Comparison of ENCODE assay signal across 13 cellular contexts in genomic region chr3:158808697-158809096, GRCh38. TPM values are rescaled to one million over a fixed set of nuclear protein-coding genes. Genes with fewer than 3 reads are reported as not detected.
DNase-seq lines count a peak whose midpoint lies in the region; ATAC-seq, FAIRE-seq and TF ChIP-seq lines count a peak whose summit lies in the region.
"Had no signal": no experiment of that assay in that cellular context is flagged by ENCODE, and none has a peak within 500 bp of the region (broad histone marks: within the 10 kb centered on the region; RNA-seq: fewer than 3 reads in every experiment).

No MANE protein-coding gene starts in this region.

- H3K4me1 ChIP-seq in smooth muscle cell (ENCODE audit: low read depth) (no peaks in the 10 kb centered on the region), kidney (ENCODE audit: control insufficient read depth in 1 of 2, insufficient read depth in 1 of 2, low read depth in 1 of 2, low read length in 2 of 2) (no peaks in the 10 kb centered on the region)

- peak overlapping the region; percentile 84 for H3K27ac ChIP-seq in smooth muscle cell (ENCODE audit: low read depth)
- no peak overlapping the region for H3K27ac ChIP-seq in kidney (ENCODE audit: low read depth in 2 of 2, low read length in 2 of 2)

- ATAC-seq in GM21423 (IDR thresholded peaks at IDR 0.05; ENCODE audit: unreplicated experiment) (no peak), HG02852 (IDR thresholded peaks at IDR 0.05; ENCODE audit: unreplicated experiment) (no peak)

- H3K36me3 Mint-ChIP-seq in activated CD4-positive, alpha-beta T cell treated with anti-CD3 and anti-CD28 coated beads, Interleukin-2, amount 10 ng/mL, durations not matched to agents 24 days and 14 days (ENCODE audit: low read depth) = peaks cover 33% of the 10 kb centered on the region
- H3K36me3 Mint-ChIP-seq in chondrocyte (ENCODE audit: low read depth) = peaks cover 34% of the 10 kb centered on the region

- no peak overlapping the region for H3K4me3 Mint-ChIP-seq in activated CD4-positive, alpha-beta T cell treated with anti-CD3 and anti-CD28 coated beads, Interleukin-2, amount 10 ng/mL, durations not matched to agents 24 days and 14 days
- no peak overlapping the region for H3K4me3 Mint-ChIP-seq in chondrocyte (ENCODE audit: unreplicated experiment)
- H3K4me3 Mint-ChIP-seq: activated T-cell treated with anti-CD3 and anti-CD28 coated beads, Interleukin-2, amount 50 U/mL, for 4 hours had no signal

- no peaks in the 10 kb centered on the region for H3K9me3 Mint-ChIP-seq in activated CD4-positive, alpha-beta T cell treated with anti-CD3 and anti-CD28 coated beads, Interleukin-2, amount 10 ng/mL, durations not matched to agents 24 days and 14 days
- no peaks in the 10 kb centered on the region for H3K9me3 Mint-ChIP-seq in chondrocyte (ENCODE audit: low read depth)
- H3K9me3 Mint-ChIP-seq: activated T-cell treated with anti-CD3 and anti-CD28 coated beads, Interleukin-2, amount 50 U/mL, for 4 hours had no signal

- peak; percentile 37 for DNase-seq in activated CD4-positive, alpha-beta T cell treated with anti-CD3 and anti-CD28 coated beads for 48 hours
- no peak for DNase-seq in activated CD4-positive, alpha-beta T cell treated with anti-CD3 and anti-CD28 coated beads, Interleukin-2, amount 10 ng/mL, durations not matched to agents 24 days and 14 days
- DNase-seq in NOMO-1 treated with dmso at 0.1 percent for 144 hours (lab: John Stamatoyannopoulos, UW; ENCODE audit: unreplicated experiment) (peak; percentile 46), chondrocyte (ENCODE audit: low spot score) (no peak), smooth muscle cell (lab: John Stamatoyannopoulos, UW; ENCODE audit: unreplicated experiment) (no peak), kidney (no peak)
- DNase-seq: activated T-cell treated with anti-CD3 and anti-CD28 coated beads, Interleukin-2, amount 50 U/mL, for 4 hours; dorsolateral prefrontal cortex; NCI-H2081 had no signal

- no peak overlapping the region for H3K27ac Mint-ChIP-seq in activated CD4-positive, alpha-beta T cell treated with anti-CD3 and anti-CD28 coated beads, Interleukin-2, amount 10 ng/mL, durations not matched to agents 24 days and 14 days
- peak overlapping the region; percentile 45 for H3K27ac Mint-ChIP-seq in chondrocyte (ENCODE audit: unreplicated experiment)

- WGBS in smooth muscle cell (ENCODE audit: low lambda C conversion rate) = 44% methylated on average over 3 of the region's 3 CpGs

- no peaks in the 10 kb centered on the region for H4K20me1 ChIP-seq in smooth muscle cell (ENCODE audit: low read depth)

- intact Hi-C loops in activated CD4-positive, alpha-beta T cell treated with anti-CD3 and anti-CD28 coated beads, Interleukin-2, amount 10 ng/mL, durations not matched to agents 24 days and 14 days (cut with micrococcal nuclease) = no loop called here
- intact Hi-C loops in kidney (cut with DNase I) = no loop called here

- peak overlapping the region; percentile 49 for H3K9ac ChIP-seq in smooth muscle cell (ENCODE audit: low read depth)
- no peak overlapping the region for H3K9ac ChIP-seq in kidney (ENCODE audit: low read length in 2 of 2)

- peaks cover 27% of the 10 kb centered on the region for H3K4me1 Mint-ChIP-seq in activated CD4-positive, alpha-beta T cell treated with anti-CD3 and anti-CD28 coated beads, Interleukin-2, amount 10 ng/mL, durations not matched to agents 24 days and 14 days
- peaks cover 23% of the 10 kb centered on the region for H3K4me1 Mint-ChIP-seq in chondrocyte (ENCODE audit: low read depth)

- H3K4me3 ChIP-seq in smooth muscle cell (no peak overlapping the region), kidney (ENCODE audit: low read length in 2 of 2) (no peak overlapping the region)
- H3K4me3 ChIP-seq: dorsolateral prefrontal cortex had no signal

- no peaks in the 10 kb centered on the region for H3K27me3 Mint-ChIP-seq in activated CD4-positive, alpha-beta T cell treated with anti-CD3 and anti-CD28 coated beads, Interleukin-2, amount 10 ng/mL, durations not matched to agents 24 days and 14 days
- H3K27me3 Mint-ChIP-seq in chondrocyte (ENCODE audit: low read depth) = no peaks in the 10 kb centered on the region

- no peak for FAIRE-seq in kidney (lab: Jason Lieb, UNC)
- FAIRE-seq: A204.1, islet of Langerhans had no signal

- H3K27me3 ChIP-seq in smooth muscle cell (ENCODE audit: low read depth) = no peaks in the 10 kb centered on the region
- H3K27me3 ChIP-seq: dorsolateral prefrontal cortex had no signal

- TF ChIP-seq CTCF in chondrocyte (IDR thresholded peaks at IDR 0.05) = no peak
- TF ChIP-seq CTCF in smooth muscle cell (IDR thresholded peaks at IDR 0.05; ENCODE audit: borderline replicate concordance, insufficient read depth, poor library complexity, severe bottlenecking) = no peak
- TF ChIP-seq CTCF in kidney (IDR thresholded peaks at IDR 0.05; ENCODE audit: borderline replicate concordance, extremely low read depth, insufficient read depth) = no peak

- H3K36me3 ChIP-seq in smooth muscle cell (ENCODE audit: low read depth) (no peaks in the 10 kb centered on the region), kidney (ENCODE audit: control insufficient read depth in 1 of 2, insufficient read depth in 2 of 2, low read length in 2 of 2) (peaks cover 6 to 29% of the 10 kb centered on the region in 2 donors)

- H3K4me2 ChIP-seq in smooth muscle cell = peak overlapping the region; percentile 7

- no peaks in the 10 kb centered on the region for H3K79me2 ChIP-seq in smooth muscle cell (ENCODE audit: low read depth)

- H2AFZ ChIP-seq in smooth muscle cell (ENCODE audit: low read depth) = no peak overlapping the region

- H3K9me3 ChIP-seq in smooth muscle cell (replicated peaks; ENCODE audit: low read depth) = no peaks in the 10 kb centered on the region
- H3K9me3 ChIP-seq in kidney (ENCODE audit: control insufficient read depth in 1 of 2, low read length in 2 of 2) = no peaks in the 10 kb centered on the region

- H3F3A ChIP-seq in smooth muscle cell (ENCODE audit: low read depth) = no peaks in the 10 kb centered on the region

RNA-seq across cellular contexts. Expression of gene MFSD1, which starts 6.8 kb away (rescaled TPM):
- total RNA-seq in activated CD4-positive, alpha-beta T cell treated with anti-CD3 and anti-CD28 coated beads, Interleukin-2, amount 10 ng/mL, durations not matched to agents 24 days and 14 days = 20.4 and 23.2 TPM in 2 replicates
- 52.8 to 67.9 TPM (median 53.9 TPM) in 3 replicates for total RNA-seq in chondrocyte
- 91.5 and 95.0 TPM in 2 replicates for total RNA-seq in smooth muscle cell
- polyA plus RNA-seq in smooth muscle cell = 60.1 and 64.7 TPM in 2 replicates
- 76.2 TPM for total RNA-seq in kidney
- 46.5 TPM for polyA plus RNA-seq in kidney (ENCODE audit: insufficient read depth, low read depth, low replicate concordance)

Comparison
In these comparisons a context has a peak if more than half of its experiments do, and no peak if none do; other contexts are left out.
1. DNase-seq: peak in activated CD4-positive, alpha-beta T cell treated with anti-CD3 and anti-CD28 coated beads for 48 hours (single experiment) and NOMO-1 treated with dmso at 0.1 percent for 144 hours (single experiment); none in activated CD4-positive, alpha-beta T cell treated with anti-CD3 and anti-CD28 coated beads, Interleukin-2, amount 10 ng/mL, durations not matched to agents 24 days and 14 days (single experiment), chondrocyte (single experiment), smooth muscle cell (single experiment) and kidney (single experiment).